8 cellular contexts compared by ENCODE assay signal in the genomic region with DNA sequence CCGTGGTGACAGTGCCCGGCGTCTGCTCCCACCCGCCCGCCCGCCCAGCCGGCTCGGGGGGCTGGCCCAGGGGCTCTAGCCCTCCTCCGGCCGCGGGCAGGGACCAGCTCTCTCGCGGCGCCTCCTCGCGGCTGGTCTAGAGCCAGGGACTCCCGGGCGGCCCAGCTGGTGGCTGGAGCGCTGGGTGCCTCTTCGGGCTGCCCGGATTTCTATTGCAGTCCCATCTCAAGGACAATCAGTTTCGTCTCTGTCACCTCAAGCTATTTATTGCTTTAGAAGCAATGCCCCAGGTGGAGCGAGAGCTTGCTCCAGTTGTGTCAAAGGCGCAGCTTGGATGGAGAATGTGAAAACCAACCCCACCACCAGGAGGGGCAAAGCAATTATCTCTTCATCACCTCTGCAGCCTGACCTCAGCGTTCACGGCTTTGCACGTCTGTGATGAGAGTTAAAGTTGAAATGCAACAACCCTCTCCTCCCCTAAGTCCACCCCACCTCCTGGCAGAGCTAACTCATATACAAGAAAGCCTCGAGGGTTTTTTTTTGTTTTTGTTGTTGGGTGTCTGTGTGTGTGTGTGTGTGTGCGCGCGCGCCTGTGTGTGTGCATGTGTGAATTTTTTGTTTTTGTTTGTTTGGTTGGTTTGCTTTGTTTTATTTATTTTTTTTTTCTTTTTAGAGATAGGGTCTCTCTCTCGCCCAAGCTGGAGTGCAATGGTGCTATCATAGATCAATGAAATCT. TPM values are rescaled to one million over a fixed set of nuclear protein-coding genes. Genes with fewer than 3 reads are reported as not detected.
DNase-seq lines count a peak whose midpoint lies in the region; ATAC-seq, FAIRE-seq and TF ChIP-seq lines count a peak whose summit lies in the region.

A gene (minus strand): TSS at position 24 of the 736 bp plus-strand sequence. CDS start 151 bp downstream, outside the sequence.

- DNase-seq in AG20443 (ENCODE audit: low spot score), result peak; percentile 77
- no peak for DNase-seq in H1 (ENCODE audit: low read depth in 1 of 2, low spot score in 2 of 2)
- no peak for DNase-seq in RCC 7860 (ENCODE audit: low spot score)
- DNase-seq in MV-4-11 (lab: John Stamatoyannopoulos, UW), result no peak

- no peak within 1 kb of the TSS for H4K5ac ChIP-seq in H1 (ENCODE audit: insufficient read length, low read depth, low read length)

- H3K4me1 ChIP-seq in KMS-11 (ENCODE audit: low read depth, poor library complexity, severe bottlenecking), result peaks cover 8% of the 10 kb centered on the region
- H3K4me1 ChIP-seq in H1 (replicated peaks in 1 of 4; ENCODE audit: control insufficient read depth in 3 of 4, insufficient read depth in 4 of 4, low read length in 3 of 4), result peaks cover 0 to 5% (median 1%) of the 10 kb centered on the region in 4 experiments; a peak in 3 of 7 replicates
- H3K4me1 ChIP-seq in muscle layer of colon (ENCODE audit: insufficient read depth, low read length), result peaks cover 14% of the 10 kb centered on the region

- no peak within 1 kb of the TSS for H3K27ac ChIP-seq in KMS-11
- H3K27ac ChIP-seq in H1 (ENCODE audit: low read depth, low read length), result no peak within 1 kb of the TSS
- H3K27ac ChIP-seq in muscle layer of colon (ENCODE audit: low read depth, low read length), result no peak within 1 kb of the TSS

- peak within 1 kb of the TSS; percentile 35; the same call in 1 of the 2 replicates for H4K8ac ChIP-seq in H1 (ENCODE audit: extremely low read depth, insufficient read depth, low read length)

- POLR2A ChIA-PET in H1 (lab: Charles Lee; ENCODE audit: partially characterized antibody), result interaction anchor here (0.6 kb wide), 1 partner anchor 502 kb away, joined by 3 read pairs; no protein-coding TSS in a partner anchor

- H2BK5ac ChIP-seq in H1 (ENCODE audit: low read depth, low read length), result no peak within 1 kb of the TSS

- TF ChIP-seq CTCF in KMS-11 (conservative IDR thresholded peaks at IDR 0.05; ENCODE audit: low read depth, low read length) (peak; percentile 85), H1 (IDR thresholded peaks at IDR 0.05; ENCODE audit: control extremely low read depth in 1 of 3, insufficient read depth in 1 of 3, low read depth in 1 of 3, low read length in 3 of 3) (peak; percentile 36 to 72 (median 57))

- H3K9ac ChIP-seq in KMS-11 (no peak within 1 kb of the TSS), H1 (replicated peaks in 1 of 4; ENCODE audit: extremely low read depth in 1 of 4, low read depth in 3 of 4, low read length in 3 of 4) (no peak within 1 kb of the TSS), muscle layer of colon (ENCODE audit: low read length) (no peak within 1 kb of the TSS)

- H3K27me3 ChIP-seq in KMS-11 (ENCODE audit: insufficient read depth, low read depth), result peaks cover 9% of the 10 kb centered on the region; the same call in 1 of the 2 replicates
- peaks cover 10 to 32% (median 25%) of the 10 kb centered on the region in 4 experiments for H3K27me3 ChIP-seq in H1 (replicated peaks in 1 of 4; ENCODE audit: control insufficient read depth in 3 of 4, extremely low read depth in 1 of 4, insufficient read depth in 3 of 4, low read length in 3 of 4)
- H3K27me3 ChIP-seq in muscle layer of colon (ENCODE audit: control insufficient read depth in 1 of 2, insufficient read depth in 2 of 2, low read length in 2 of 2), result peaks cover 0 to 12% of the 10 kb centered on the region in 2 donors

- no peak within 1 kb of the TSS for H3K4ac ChIP-seq in H1 (replicated peaks; ENCODE audit: insufficient read length, low read depth, low read length)

- H2AFZ ChIP-seq in KMS-11 (ENCODE audit: low read depth) (peak within 1 kb of the TSS; percentile 85), H1 (ENCODE audit: low read length) (peak within 1 kb of the TSS; percentile 72; the same call in 1 of the 2 replicates)

- no peak within 1 kb of the TSS for H2BK20ac ChIP-seq in H1 (ENCODE audit: low read length)

- no peaks in the 10 kb centered on the region for H3K79me1 ChIP-seq in H1 (ENCODE audit: low read depth, low read length)

- H3K36me3 ChIP-seq in KMS-11 (ENCODE audit: insufficient read depth) (no peaks in the 10 kb centered on the region), H1 (ENCODE audit: control insufficient read depth in 2 of 4, insufficient read depth in 4 of 4, low read length in 3 of 4) (no peaks in the 10 kb centered on the region), muscle layer of colon (ENCODE audit: insufficient read depth, low read length) (no peaks in the 10 kb centered on the region)

- CTCF ChIA-PET in H1 (lab: Charles Lee; ENCODE audit: partially characterized antibody), result interaction anchor here (0.6 to 5.8 kb wide), 40 partner anchors 8 to 1744 kb away, joined by 3 to 37 read pairs (median 5); no protein-coding TSS in a partner anchor

- ATAC-seq in HG02571 (IDR thresholded peaks at IDR 0.05; ENCODE audit: unreplicated experiment) (no peak), HG02759 (IDR thresholded peaks at IDR 0.05; ENCODE audit: unreplicated experiment) (no peak)

- 39% methylated on average over 17 of the region's 33 CpGs; no CpG with 5 or more reads in 1 of the 2 experiments for WGBS in H1 (ENCODE audit: extremely low coverage in 1 of 2, insufficient coverage in 1 of 2, insufficient read length in 1 of 2, insufficient replicate concordance in 2 of 2, low coverage in 1 of 2, low lambda C conversion rate in 2 of 2, missing lambda C conversion rate in 1 of 2), 2 experiments

- H3K4me2 ChIP-seq in KMS-11, result peak within 1 kb of the TSS; percentile 84
- peak within 1 kb of the TSS; percentile 90 to 98 for H3K4me2 ChIP-seq in H1 (ENCODE audit: insufficient read depth in 1 of 2, low read depth in 2 of 2, low read length in 2 of 2)

- no peaks in the 10 kb centered on the region for H4K20me1 ChIP-seq in KMS-11 (ENCODE audit: insufficient read depth)
- peaks cover 0 to 1% of the 10 kb centered on the region in 2 experiments for H4K20me1 ChIP-seq in H1 (replicated peaks in 1 of 2; ENCODE audit: control insufficient read depth in 1 of 2, insufficient read depth in 2 of 2, low read length in 2 of 2)

- H3K4me3 ChIP-seq in KMS-11 (IDR thresholded peaks at IDR 0.05; ENCODE audit: insufficient read depth, low read depth, low read length), result peak within 1 kb of the TSS; percentile 23
- H3K4me3 ChIP-seq in H1 (ENCODE audit: extremely low read depth in 1 of 4, insufficient read depth in 2 of 4, low read depth in 3 of 4, low read length in 4 of 4), result peak within 1 kb of the TSS; percentile 30 to 67 (median 40)
- peak within 1 kb of the TSS; percentile 29 to 47 for H3K4me3 ChIP-seq in muscle layer of colon (ENCODE audit: low read depth in 1 of 2, low read length in 2 of 2)

- H3K9me3 ChIP-seq in H1 (ENCODE audit: insufficient read depth in 2 of 2, low read depth in 1 of 2, low read length in 1 of 2) (no peaks in the 10 kb centered on the region), muscle layer of colon (ENCODE audit: low read length) (no peaks in the 10 kb centered on the region)

- H2AK5ac ChIP-seq in H1 (ENCODE audit: low read depth, low read length), result no peak within 1 kb of the TSS

- TF ChIP-seq POLR2A in H1 (IDR thresholded peaks at IDR 0.05; ENCODE audit: control extremely low read depth in 1 of 2, low read depth in 2 of 2, low read length in 2 of 2), result no peak

- no peaks in the 10 kb centered on the region for H3K79me2 ChIP-seq in KMS-11 (ENCODE audit: insufficient read depth, low read depth)
- no peaks in the 10 kb centered on the region for H3K79me2 ChIP-seq in H1 (ENCODE audit: control insufficient read depth in 1 of 2, insufficient read depth in 2 of 2, low read length in 2 of 2)

- no peak within 1 kb of the TSS for H2BK12ac ChIP-seq in H1 (ENCODE audit: low read depth, low read length)

- H3K18ac ChIP-seq in H1 (ENCODE audit: extremely low read depth, low read length), result no peak within 1 kb of the TSS

- H3K23me2 ChIP-seq in H1 (ENCODE audit: low read depth, low read length), result peaks cover 11% of the 10 kb centered on the region; the same call in 1 of the 2 replicates

- no peak within 1 kb of the TSS for H3K56ac ChIP-seq in H1 (replicated peaks; ENCODE audit: insufficient read length, low read depth, low read length)

- H2BK15ac ChIP-seq in H1 (ENCODE audit: low read length), result no peak within 1 kb of the TSS

- no peak within 1 kb of the TSS for H2BK120ac ChIP-seq in H1 (replicated peaks; ENCODE audit: low read depth, low read length)

- no peak within 1 kb of the TSS for H3K23ac ChIP-seq in H1 (ENCODE audit: insufficient read length)

- no peak within 1 kb of the TSS for H3K14ac ChIP-seq in H1 (ENCODE audit: insufficient read length)

- FAIRE-seq in H1 (lab: Jason Lieb, UNC) (no peak), RCC 7860 (lab: Jason Lieb, UNC) (no peak)

- H4K91ac ChIP-seq in H1 (replicated peaks; ENCODE audit: insufficient read length, low read length), result no peak within 1 kb of the TSS

- peak; percentile 33 to 38; a peak in 2 of 4 replicates for TF ChIP-seq RAD21 in H1 (IDR thresholded peaks at IDR 0.05 in 1 of 2, conservative IDR thresholded peaks at IDR 0.05 in 1 of 2; ENCODE audit: low read depth in 2 of 2, low read length in 2 of 2)

- TF ChIP-seq EP300 in H1 (IDR thresholded peaks at IDR 0.05; ENCODE audit: borderline replicate concordance in 1 of 2, low read depth in 2 of 2, low read length in 2 of 2), result no peak

TF ChIP-seq in H1, 55 proteins besides CTCF, POLR2A, EP300 and RAD21 (continues in another document):
- TF ChIP-seq JUND (IDR thresholded peaks at IDR 0.05; ENCODE audit: low read length), result no peak
- no peak for TF ChIP-seq SP4 (IDR thresholded peaks at IDR 0.05; ENCODE audit: low read length)
- no peak for TF ChIP-seq YY1 (IDR thresholded peaks at IDR 0.05; ENCODE audit: low read depth, low read length)
- TF ChIP-seq, protein P1, sequence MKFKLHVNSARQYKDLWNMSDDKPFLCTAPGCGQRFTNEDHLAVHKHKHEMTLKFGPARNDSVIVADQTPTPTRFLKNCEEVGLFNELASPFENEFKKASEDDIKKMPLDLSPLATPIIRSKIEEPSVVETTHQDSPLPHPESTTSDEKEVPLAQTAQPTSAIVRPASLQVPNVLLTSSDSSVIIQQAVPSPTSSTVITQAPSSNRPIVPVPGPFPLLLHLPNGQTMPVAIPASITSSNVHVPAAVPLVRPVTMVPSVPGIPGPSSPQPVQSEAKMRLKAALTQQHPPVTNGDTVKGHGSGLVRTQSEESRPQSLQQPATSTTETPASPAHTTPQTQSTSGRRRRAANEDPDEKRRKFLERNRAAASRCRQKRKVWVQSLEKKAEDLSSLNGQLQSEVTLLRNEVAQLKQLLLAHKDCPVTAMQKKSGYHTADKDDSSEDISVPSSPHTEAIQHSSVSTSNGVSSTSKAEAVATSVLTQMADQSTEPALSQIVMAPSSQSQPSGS (IDR thresholded peaks at IDR 0.05; ENCODE audit: low read length), result no peak

RNA-seq across cellular contexts. Expression of the gene that starts here (rescaled TPM):
- not detected in 2 replicates for total RNA-seq in H1 (2021; fragmentation: NEBNext Ultra II Directional; extraction: Animal tissue kit (Norgen Biotek cat#: 25700))
- 0.02 TPM in 1 of 2 replicates, not detected in the other for polyA plus RNA-seq in H1 (2011; rRNA removed)
- polyA plus RNA-seq in H1 (2011; cell fraction: cytosol; rRNA removed), result not detected
- polyA plus RNA-seq in H1 (2011; cell fraction: nucleus; rRNA removed), result not detected
- 0.07 TPM in 1 of 4 replicates, not detected in the others for polyA plus RNA-seq in H1 (2012, experiment 1 of 2)
- polyA plus RNA-seq in H1 (2012, experiment 2 of 2), result not detected
- not detected for polyA plus RNA-seq in H1 (2013, experiment 1 of 2)
- not detected for polyA plus RNA-seq in H1 (2013, experiment 2 of 2)
- polyA minus RNA-seq in H1 (2011; rRNA and poly(A)+ RNA removed), result not detected in 2 replicates
- polyA minus RNA-seq in H1 (2011; cell fraction: cytosol; rRNA and poly(A)+ RNA removed), result not detected
- not detected for polyA minus RNA-seq in H1 (2011; cell fraction: nucleus; rRNA and poly(A)+ RNA removed)
